Comparison of ENCODE assay signal across 36 cellular contexts in genomic region chr2:216041438-216041837, GRCh38. TPM values are rescaled to one million over a fixed set of nuclear protein-coding genes. Genes with fewer than 3 reads are reported as not detected.
DNase-seq lines count a peak whose midpoint lies in the region; ATAC-seq, FAIRE-seq and TF ChIP-seq lines count a peak whose summit lies in the region.
"Had no signal": no experiment of that assay in that cellular context is flagged by ENCODE, and none has a peak within 500 bp of the region (broad histone marks: within the 10 kb centered on the region; RNA-seq: fewer than 3 reads in every experiment).

No MANE protein-coding gene starts in this region.

- H3K4me3 ChIP-seq in right lobe of liver = no peak overlapping the region
- H3K4me3 ChIP-seq in HepG2 (replicated peaks in 1 of 3; ENCODE audit: insufficient read depth in 1 of 3, low read depth in 2 of 3, low read length in 3 of 3) = no peak overlapping the region
- no peak overlapping the region for H3K4me3 ChIP-seq in Caco-2 (ENCODE audit: low read depth, low read length)
- H3K4me3 ChIP-seq: A549; BLaER1; BLaER1 treated with 17β-estradiol and CSF1 and Interleukin-3, amounts not matched to agents 10 nM and 100 nM had no signal

- H3K9ac ChIP-seq in HepG2 (ENCODE audit: insufficient read depth, low read depth, low read length) = no peak overlapping the region
- H3K9ac ChIP-seq: BLaER1; BLaER1 treated with 17β-estradiol and CSF1 and Interleukin-3, amounts not matched to agents 10 nM and 100 nM had no signal

- peaks cover 0 to 97% (median 36%) of the 10 kb centered on the region in 4 donors for H3K36me3 ChIP-seq in right lobe of liver
- H3K36me3 ChIP-seq in HepG2 (replicated peaks in 1 of 2; ENCODE audit: control insufficient read depth in 1 of 2, insufficient read depth in 2 of 2, low read length in 2 of 2) = peaks cover 41 to 79% of the 10 kb centered on the region in 2 experiments
- H3K36me3 ChIP-seq in Caco-2 (ENCODE audit: control insufficient read depth, insufficient read depth, low read length) = 0 out of 2 replicates have a peak, but pooled peaks cover 2% of the 10 kb centered on the region
- H3K36me3 ChIP-seq: BLaER1; BLaER1 treated with 17β-estradiol and CSF1 and Interleukin-3, amounts not matched to agents 10 nM and 100 nM had no signal

- H3K4me2 ChIP-seq in HepG2 (ENCODE audit: low read depth, low read length) = no peak overlapping the region
- H3K4me2 ChIP-seq: A549; BLaER1; BLaER1 treated with 17β-estradiol and CSF1 and Interleukin-3, amounts not matched to agents 10 nM and 100 nM had no signal

- no peaks in the 10 kb centered on the region for H3K79me2 ChIP-seq in HepG2 (ENCODE audit: insufficient read depth, low read length)

- peak; percentile 25 to 74 (median 38) for ATAC-seq in right lobe of liver
- ATAC-seq in HepG2 = no peak; the same call in 2 of the 3 replicates
- peak; percentile 71 for ATAC-seq in left lobe of liver
- no peak for ATAC-seq in stimulated activated effector memory CD8-positive, alpha-beta T cell treated with anti-CD3 and anti-CD28 coated beads, Interleukin-12 subunit alpha, Interleukin-12 subunit beta, amount 100 ng/mL, for 72 hours
- ATAC-seq: A549; CD8-positive, alpha-beta T cell had no signal

- BruUV-seq in HepG2 (replicated peaks; lab: Mats Ljungman, UMichigan) = no TSS peak
- BruUV-seq in Caco-2 (replicated peaks; lab: Mats Ljungman, UMichigan) = no TSS peak

- FAIRE-seq in HepG2 (lab: Jason Lieb, UNC) (no peak), HTR-8/SVneo (lab: Jason Lieb, UNC) (peak; percentile 46), RCC 7860 (lab: Jason Lieb, UNC) (no peak)
- FAIRE-seq: A204.1, A549, D721Med had no signal

- peak overlapping the region; percentile 45 for H3K27ac Mint-ChIP-seq in stimulated activated effector memory CD8-positive, alpha-beta T cell treated with anti-CD3 and anti-CD28 coated beads, Interleukin-12 subunit alpha, Interleukin-12 subunit beta, amount 100 ng/mL, for 72 hours
- H3K27ac Mint-ChIP-seq in Caco-2 (ENCODE audit: unreplicated experiment) = no peak overlapping the region
- H3K27ac Mint-ChIP-seq: B cell; CD14-positive monocyte; CD4-positive, alpha-beta T cell; CD8-positive, alpha-beta memory T cell; CD8-positive, alpha-beta T cell had no signal

- no peak overlapping the region for H3K4me3 Mint-ChIP-seq in stimulated activated effector memory CD8-positive, alpha-beta T cell treated with anti-CD3 and anti-CD28 coated beads, Interleukin-12 subunit alpha, Interleukin-12 subunit beta, amount 100 ng/mL, for 72 hours
- no peak overlapping the region for H3K4me3 Mint-ChIP-seq in Caco-2 (ENCODE audit: unreplicated experiment)
- H3K4me3 Mint-ChIP-seq: B cell; CD14-positive monocyte; CD4-positive, alpha-beta memory T cell; CD4-positive, alpha-beta T cell; CD4-positive, CD25-positive, alpha-beta regulatory T cell; CD8-positive, alpha-beta memory T cell; CD8-positive, alpha-beta T cell had no signal

- no peak overlapping the region for H2AFZ ChIP-seq in HepG2 (ENCODE audit: low read length)

- CTCF ChIA-PET in HepG2 (lab: Yijun Ruan, JAX; ENCODE audit: low intra/inter-chr PET ratio, low total read pairs) = no interaction called here
- CTCF ChIA-PET in Caco-2 (lab: Charles Lee) = no interaction called here

- TF ChIP-seq POLR2A in right lobe of liver (IDR thresholded peaks at IDR 0.05) (no peak), HepG2 (IDR thresholded peaks at IDR 0.05; ENCODE audit: insufficient read depth in 1 of 2, low read depth in 2 of 2, low read length in 2 of 2) (no peak)

- peaks cover 14% of the 10 kb centered on the region for H3K4me1 Mint-ChIP-seq in stimulated activated effector memory CD8-positive, alpha-beta T cell treated with anti-CD3 and anti-CD28 coated beads, Interleukin-12 subunit alpha, Interleukin-12 subunit beta, amount 100 ng/mL, for 72 hours
- H3K4me1 Mint-ChIP-seq in Caco-2 (ENCODE audit: low read depth, unreplicated experiment) = no peaks in the 10 kb centered on the region
- H3K4me1 Mint-ChIP-seq: B cell; CD14-positive monocyte; CD8-positive, alpha-beta memory T cell had no signal

- no peak for TF ChIP-seq RAD21 in HepG2 (CRISPR knock-in tag; IDR thresholded peaks at IDR 0.05)

- TF ChIP-seq CTCF in right lobe of liver (IDR thresholded peaks at IDR 0.05) = no peak
- no peak for TF ChIP-seq CTCF in HepG2 (CRISPR knock-in tag; IDR thresholded peaks at IDR 0.05)
- TF ChIP-seq CTCF in Caco-2 (IDR thresholded peaks at IDR 0.05; ENCODE audit: insufficient read depth in 1 of 2, low read depth in 1 of 2, low read length in 1 of 2, severe bottlenecking in 1 of 2, unreplicated experiment in 1 of 2) = no peak

- H3K27me3 ChIP-seq in right lobe of liver (no peaks in the 10 kb centered on the region), HepG2 (ENCODE audit: control insufficient read depth in 1 of 2, insufficient read depth in 2 of 2, low read length in 2 of 2) (no peaks in the 10 kb centered on the region), Caco-2 (replicated peaks; ENCODE audit: control insufficient read depth, insufficient read depth, low read length) (no peaks in the 10 kb centered on the region)
- H3K27me3 ChIP-seq: BE2C; BLaER1; BLaER1 treated with 17β-estradiol and CSF1 and Interleukin-3, amounts not matched to agents 10 nM and 100 nM had no signal

- TF ChIP-seq EP300 in HepG2 (IDR thresholded peaks at IDR 0.05; ENCODE audit: low read depth in 2 of 2, low read length in 2 of 2) (no peak), HepG2 (CRISPR knock-in tag; IDR thresholded peaks at IDR 0.05; ENCODE audit: borderline replicate concordance) (no peak)

- no peaks in the 10 kb centered on the region for H3K9me3 Mint-ChIP-seq in stimulated activated effector memory CD8-positive, alpha-beta T cell treated with anti-CD3 and anti-CD28 coated beads, Interleukin-12 subunit alpha, Interleukin-12 subunit beta, amount 100 ng/mL, for 72 hours
- H3K9me3 Mint-ChIP-seq in Caco-2 (ENCODE audit: unreplicated experiment) = no peaks in the 10 kb centered on the region
- H3K9me3 Mint-ChIP-seq: CD14-positive monocyte; CD4-positive, alpha-beta memory T cell; CD4-positive, alpha-beta T cell; CD4-positive, CD25-positive, alpha-beta regulatory T cell; CD8-positive, alpha-beta memory T cell; CD8-positive, alpha-beta T cell had no signal

- POLR2A ChIA-PET in HepG2 (lab: Yijun Ruan, JAX) = no interaction called here
- POLR2A ChIA-PET in Caco-2 (lab: Charles Lee) = no interaction called here

- in situ Hi-C loops in HepG2 (cut with HindIII; ENCODE audit: extremely low pct_ligation_motif_present, low pct_unique_long_range_greater_than_20kb) = no loop called here

- H3K27ac ChIP-seq in right lobe of liver = no peak overlapping the region
- H3K27ac ChIP-seq in HepG2 (ENCODE audit: extremely low read length, insufficient read depth, low read length) = no peak overlapping the region
- H3K27ac ChIP-seq: 22Rv1; A549; BLaER1; BLaER1 treated with 17β-estradiol and CSF1 and Interleukin-3, amounts not matched to agents 10 nM and 100 nM; C4-2B had no signal

- 34% methylated on average over 2 of the region's 2 CpGs for WGBS in right lobe of liver (ENCODE audit: insufficient coverage, low coverage, low lambda C conversion rate, missing lambda C conversion rate)
- 95% methylated on average over 2 of the region's 2 CpGs for WGBS in HepG2 (ENCODE audit: low lambda C conversion rate)

- no peaks in the 10 kb centered on the region for H3K4me1 ChIP-seq in right lobe of liver
- H3K4me1 ChIP-seq in HepG2 (ENCODE audit: insufficient read depth, low read length) = no peaks in the 10 kb centered on the region
- H3K4me1 ChIP-seq in Caco-2 = no peaks in the 10 kb centered on the region
- H3K4me1 ChIP-seq: A549, BE2C, BLaER1 had no signal

- no peaks in the 10 kb centered on the region for H3K27me3 Mint-ChIP-seq in Caco-2 (ENCODE audit: insufficient read depth, unreplicated experiment)
- H3K27me3 Mint-ChIP-seq: B cell; CD4-positive, alpha-beta memory T cell; CD4-positive, alpha-beta T cell; CD4-positive, CD25-positive, alpha-beta regulatory T cell; CD8-positive, alpha-beta memory T cell had no signal

- peaks cover 43% of the 10 kb centered on the region for H3K36me3 Mint-ChIP-seq in stimulated activated effector memory CD8-positive, alpha-beta T cell treated with anti-CD3 and anti-CD28 coated beads, Interleukin-12 subunit alpha, Interleukin-12 subunit beta, amount 100 ng/mL, for 72 hours
- H3K36me3 Mint-ChIP-seq in Caco-2 (ENCODE audit: insufficient read depth, unreplicated experiment) = peaks cover 10% of the 10 kb centered on the region

- H4K20me1 ChIP-seq in HepG2 (ENCODE audit: insufficient read depth, low read length) = no peaks in the 10 kb centered on the region; the same call in 1 of the 2 replicates
- H4K20me1 ChIP-seq: BLaER1; BLaER1 treated with 17β-estradiol and CSF1 and Interleukin-3, amounts not matched to agents 10 nM and 100 nM had no signal

- intact Hi-C loops in right lobe of liver (cut with DNase I) (no loop called here), HepG2 (cut with micrococcal nuclease; ENCODE audit: unreplicated experiment) (no loop called here), Caco-2 (cut with micrococcal nuclease; ENCODE audit: unreplicated experiment) (no loop called here)

- DNase-seq in right lobe of liver = no peak
- no peak for DNase-seq in HepG2 (ENCODE audit: low spot score)
- DNase-seq in HTR-8/SVneo (ENCODE audit: insufficient read length, low spot score) = no peak
- DNase-seq in left lobe of liver (ENCODE audit: low spot score) = no peak
- DNase-seq in stimulated activated effector memory CD8-positive, alpha-beta T cell treated with anti-CD3 and anti-CD28 coated beads, Interleukin-12 subunit alpha, Interleukin-12 subunit beta, amount 100 ng/mL, for 72 hours (ENCODE audit: low spot score in 2 of 2) = no peak
- DNase-seq in RCC 7860 (ENCODE audit: low spot score) = no peak
- no peak for DNase-seq in hypothalamus (lab: John Stamatoyannopoulos, UW)
- DNase-seq in Caco-2 = no peak
- DNase-seq: 8988T; ACHN; AML-193; BE2C; C1 segment of cervical spinal cord; Calu3; CD4-positive, alpha-beta memory T cell; CD4-positive, alpha-beta T cell; CD4-positive, CD25-positive, alpha-beta regulatory T cell; CD8-positive, alpha-beta memory T cell; CD8-positive, alpha-beta T cell; COR-L47; DMS 273 treated with DMSO at 0.1 percent for 48 hours; DMS153; DMS53; DMS79; DMS79 treated with DMSO at 0.1 percent for 48 hours; DND-41; EL had no signal

- H3K9me3 ChIP-seq in right lobe of liver (no peaks in the 10 kb centered on the region), HepG2 (ENCODE audit: low read length) (no peaks in the 10 kb centered on the region), Caco-2 (no peaks in the 10 kb centered on the region)
- H3K9me3 ChIP-seq: A549; BE2C; BLaER1; BLaER1 treated with 17β-estradiol and CSF1 and Interleukin-3, amounts not matched to agents 10 nM and 100 nM had no signal

RNA-seq across cellular contexts. Expression of gene MREG, which starts 28.1 kb away (rescaled TPM):
- total RNA-seq in right lobe of liver = 1 to 10 TPM; 2.0 to 9.6 (median 5.0) TPM
- total RNA-seq in HepG2 (2016; rRNA removed; fragmentation: Illumina TruSeq; extraction: Trizol) = 23.3 and 26.4 TPM in 2 replicates
- total RNA-seq in HepG2 (2016; cell fraction: cytosol; rRNA removed; fragmentation: Illumina TruSeq; extraction: Trizol; ENCODE audit: low read depth) = 6.9 and 11.0 TPM in 2 replicates
- 22.5 and 23.8 TPM in 2 replicates for total RNA-seq in HepG2 (2016; cell fraction: insoluble cytoplasmic fraction; rRNA removed; fragmentation: Illumina TruSeq; extraction: Trizol)
- 27.6 and 31.1 TPM in 2 replicates for total RNA-seq in HepG2 (2016; cell fraction: membrane; rRNA removed; fragmentation: Illumina TruSeq; extraction: Trizol)
- total RNA-seq in HepG2 (2016; cell fraction: nucleus; rRNA removed; fragmentation: Illumina TruSeq; extraction: Trizol) = 22.1 and 26.5 TPM in 2 replicates
- polyA plus RNA-seq in HepG2 (2011; rRNA removed) = 7.3 and 7.5 TPM in 2 replicates
- polyA plus RNA-seq in HepG2 (2011; cell fraction: cytosol; rRNA removed) = 2.8 and 3.0 TPM in 2 replicates
- polyA plus RNA-seq in HepG2 (2011; cell fraction: nucleus; rRNA removed) = 10.6 and 11.6 TPM in 2 replicates
- polyA plus RNA-seq in HepG2 (2012) = 7.0 and 9.3 TPM in 2 replicates
- 10.0 and 14.5 TPM in 2 replicates for polyA plus RNA-seq in HepG2 (2016; cell fraction: cytosol; fragmentation: Illumina TruSeq; extraction: Trizol; ENCODE audit: low read depth)
- 24.4 and 25.1 TPM in 2 replicates for polyA plus RNA-seq in HepG2 (2016; cell fraction: insoluble cytoplasmic fraction; fragmentation: Illumina TruSeq; extraction: Trizol; ENCODE audit: low read depth)
- polyA plus RNA-seq in HepG2 (2016; cell fraction: membrane; fragmentation: Illumina TruSeq; extraction: Trizol; ENCODE audit: low read depth) = 20.9 and 23.0 TPM in 2 replicates
- 32.8 and 32.9 TPM in 2 replicates for polyA plus RNA-seq in HepG2 (2016; cell fraction: nucleus; fragmentation: Illumina TruSeq; extraction: Trizol; ENCODE audit: insufficient read depth, low read depth)
- 3.6 and 3.9 TPM in 2 replicates for polyA minus RNA-seq in HepG2 (2011; rRNA and poly(A)+ RNA removed; ENCODE audit: low replicate concordance)
- polyA minus RNA-seq in HepG2 (2011; cell fraction: cytosol; rRNA and poly(A)+ RNA removed) = 4.0 and 4.3 TPM in 2 replicates
- 19.2 and 20.6 TPM in 2 replicates for polyA minus RNA-seq in HepG2 (2011; cell fraction: nucleus; rRNA and poly(A)+ RNA removed)
- total RNA-seq in left lobe of liver = 6.2 TPM
- 41.7 and 43.8 TPM in 2 replicates for total RNA-seq in Caco-2 (2022)

RNA-seq across cellular contexts. Expression of gene PECR, which starts 40.2 kb away (rescaled TPM):
- total RNA-seq in right lobe of liver (100 to 1,000 TPM in 3 of 6 experiments, 10 to 100 TPM in 3; 43.4 to 115 (median 80.3) TPM), HepG2 (2016; rRNA removed; fragmentation: Illumina TruSeq; extraction: Trizol) (151 and 181 TPM in 2 replicates), left lobe of liver (95.5 TPM), Caco-2 (2022) (29.1 and 42.0 TPM in 2 replicates)
- total RNA-seq in HepG2 (2016; cell fraction: cytosol; rRNA removed; fragmentation: Illumina TruSeq; extraction: Trizol; ENCODE audit: low read depth) = 20.8 and 20.9 TPM in 2 replicates
- total RNA-seq in HepG2 (2016; cell fraction: insoluble cytoplasmic fraction; rRNA removed; fragmentation: Illumina TruSeq; extraction: Trizol) = 143 and 194 TPM in 2 replicates
- 32.3 and 33.6 TPM in 2 replicates for total RNA-seq in HepG2 (2016; cell fraction: membrane; rRNA removed; fragmentation: Illumina TruSeq; extraction: Trizol)
- 129 and 136 TPM in 2 replicates for total RNA-seq in HepG2 (2016; cell fraction: nucleus; rRNA removed; fragmentation: Illumina TruSeq; extraction: Trizol)
- polyA plus RNA-seq in HepG2 (2011; rRNA removed) = 153 and 175 TPM in 2 replicates
- polyA plus RNA-seq in HepG2 (2011; cell fraction: cytosol; rRNA removed) = 103 and 140 TPM in 2 replicates
- 97.8 and 111 TPM in 2 replicates for polyA plus RNA-seq in HepG2 (2011; cell fraction: nucleus; rRNA removed)
- 154 and 170 TPM in 2 replicates for polyA plus RNA-seq in HepG2 (2012)
- 10.8 and 11.0 TPM in 2 replicates for polyA plus RNA-seq in HepG2 (2016; cell fraction: cytosol; fragmentation: Illumina TruSeq; extraction: Trizol; ENCODE audit: low read depth)
- polyA plus RNA-seq in HepG2 (2016; cell fraction: insoluble cytoplasmic fraction; fragmentation: Illumina TruSeq; extraction: Trizol; ENCODE audit: low read depth) = 162 and 177 TPM in 2 replicates
- 19.7 and 20.5 TPM in 2 replicates for polyA plus RNA-seq in HepG2 (2016; cell fraction: membrane; fragmentation: Illumina TruSeq; extraction: Trizol; ENCODE audit: low read depth)
- polyA plus RNA-seq in HepG2 (2016; cell fraction: nucleus; fragmentation: Illumina TruSeq; extraction: Trizol; ENCODE audit: insufficient read depth, low read depth) = 75.4 and 82.9 TPM in 2 replicates
- polyA minus RNA-seq in HepG2 (2011; rRNA and poly(A)+ RNA removed; ENCODE audit: low replicate concordance) = 5.0 and 112 TPM in 2 replicates
- polyA minus RNA-seq in HepG2 (2011; cell fraction: cytosol; rRNA and poly(A)+ RNA removed) = 52.5 and 73.0 TPM in 2 replicates
- polyA minus RNA-seq in HepG2 (2011; cell fraction: nucleus; rRNA and poly(A)+ RNA removed) = 221 and 291 TPM in 2 replicates

RNA-seq across cellular contexts. Expression of gene TMEM169, which starts 40.3 kb away (rescaled TPM):
- total RNA-seq in right lobe of liver = 1 to 10 TPM in 3 of 6 experiments, under 1 TPM in 3; 0.29 to 2.7 (median 1.0) TPM
- total RNA-seq in HepG2 (2016; rRNA removed; fragmentation: Illumina TruSeq; extraction: Trizol) = 4.3 and 4.5 TPM in 2 replicates
- total RNA-seq in HepG2 (2016; cell fraction: cytosol; rRNA removed; fragmentation: Illumina TruSeq; extraction: Trizol; ENCODE audit: low read depth) = 1.1 and 1.2 TPM in 2 replicates
- 4.0 and 5.3 TPM in 2 replicates for total RNA-seq in HepG2 (2016; cell fraction: insoluble cytoplasmic fraction; rRNA removed; fragmentation: Illumina TruSeq; extraction: Trizol)
- total RNA-seq in HepG2 (2016; cell fraction: membrane; rRNA removed; fragmentation: Illumina TruSeq; extraction: Trizol) = 3.7 and 4.4 TPM in 2 replicates
- 3.6 TPM in 2 replicates for total RNA-seq in HepG2 (2016; cell fraction: nucleus; rRNA removed; fragmentation: Illumina TruSeq; extraction: Trizol)
- 1.5 and 2.1 TPM in 2 replicates for polyA plus RNA-seq in HepG2 (2011; rRNA removed)
- 1.5 and 2.6 TPM in 2 replicates for polyA plus RNA-seq in HepG2 (2011; cell fraction: cytosol; rRNA removed)
- polyA plus RNA-seq in HepG2 (2011; cell fraction: nucleus; rRNA removed) = 0.71 and 0.80 TPM in 2 replicates
- 5.4 and 6.9 TPM in 2 replicates for polyA plus RNA-seq in HepG2 (2012)
- 0.60 and 0.85 TPM in 2 replicates for polyA plus RNA-seq in HepG2 (2016; cell fraction: cytosol; fragmentation: Illumina TruSeq; extraction: Trizol; ENCODE audit: low read depth)
- 2.9 and 4.2 TPM in 2 replicates for polyA plus RNA-seq in HepG2 (2016; cell fraction: insoluble cytoplasmic fraction; fragmentation: Illumina TruSeq; extraction: Trizol; ENCODE audit: low read depth)
- polyA plus RNA-seq in HepG2 (2016; cell fraction: membrane; fragmentation: Illumina TruSeq; extraction: Trizol; ENCODE audit: low read depth) = 1.7 and 1.8 TPM in 2 replicates
- polyA plus RNA-seq in HepG2 (2016; cell fraction: nucleus; fragmentation: Illumina TruSeq; extraction: Trizol; ENCODE audit: insufficient read depth, low read depth) = 5.0 and 6.2 TPM in 2 replicates
- polyA minus RNA-seq in HepG2 (2011; rRNA and poly(A)+ RNA removed; ENCODE audit: low replicate concordance) = 6.2 TPM in 1 of 2 replicates, not detected in the other
- polyA minus RNA-seq in HepG2 (2011; cell fraction: cytosol; rRNA and poly(A)+ RNA removed) = 2.0 and 2.7 TPM in 2 replicates
- polyA minus RNA-seq in HepG2 (2011; cell fraction: nucleus; rRNA and poly(A)+ RNA removed) = 1.4 and 2.6 TPM in 2 replicates
- 1.5 TPM for total RNA-seq in left lobe of liver
- total RNA-seq in Caco-2 (2022) = 1.1 and 1.3 TPM in 2 replicates
- total RNA-seq: CD8-positive, alpha-beta T cell had no signal

Comparison
In these comparisons a context has a peak if more than half of its experiments do, and no peak if none do; other contexts are left out.
1. ATAC-seq: peak in right lobe of liver (4 of 4) and left lobe of liver (single experiment); none in HepG2 (single experiment) and stimulated activated effector memory CD8-positive, alpha-beta T cell treated with anti-CD3 and anti-CD28 coated beads, Interleukin-12 subunit alpha, Interleukin-12 subunit beta, amount 100 ng/mL, for 72 hours (single experiment).